15 cellular contexts compared by ENCODE assay signal in the genomic region with DNA sequence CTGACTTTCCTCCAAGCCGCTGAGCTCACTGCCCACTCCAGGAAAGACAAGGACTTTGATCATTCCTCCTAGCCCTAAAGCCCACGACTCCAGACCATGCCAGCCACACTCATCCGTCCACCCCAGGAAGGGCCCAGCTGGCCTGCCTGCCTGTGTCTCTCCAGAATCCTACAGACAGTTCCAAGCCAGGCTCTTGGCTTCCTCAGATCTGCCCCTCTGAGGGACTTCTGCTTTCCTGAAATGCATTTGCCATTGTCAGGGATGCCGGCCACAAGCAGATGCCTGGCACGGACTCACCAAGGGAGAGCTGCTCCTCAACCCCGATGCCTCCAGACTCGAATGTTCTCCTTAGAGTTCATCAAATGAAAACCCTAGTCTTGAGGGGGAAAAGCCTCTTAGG.
A peak's percentile ranks its signal among the peaks of the same experiment; 100 is the strongest.
DNase-seq lines count a peak whose midpoint lies in the region; ATAC-seq and TF ChIP-seq lines count a peak whose summit lies in the region.
"Had no signal": no experiment of that assay in that cellular context is flagged by ENCODE, and none has a peak within 500 bp of the region (broad histone marks: within the 10 kb centered on the region; RNA-seq: fewer than 3 reads in every experiment).

No MANE protein-coding gene starts in this region.

- intact Hi-C loops in dendritic cell treated with granulocyte-macrophage colony-stimulating factor and Interleukin-4, amounts not matched to agents 40 ng/mL and 50 ng/mL, for 4 days (cut with micrococcal nuclease), result no loop called here
- intact Hi-C loops in sciatic nerve (cut with DNase I), result no loop called here

- H3K27ac ChIP-seq in RWPE2 (ENCODE audit: poor library complexity, severe bottlenecking), result no peak overlapping the region
- H3K27ac ChIP-seq: C4-2B, GM23248 had no signal

- ATAC-seq in RWPE2 (ENCODE audit: low read depth), result no peak
- peak; percentile 19 for ATAC-seq in sciatic nerve
- ATAC-seq in GM21723 (IDR thresholded peaks at IDR 0.05; ENCODE audit: unreplicated experiment), result no peak

- no peaks in the 10 kb centered on the region for H3K36me3 Mint-ChIP-seq in dendritic cell treated with granulocyte-macrophage colony-stimulating factor and Interleukin-4, amounts not matched to agents 40 ng/mL and 50 ng/mL, for 4 days (ENCODE audit: low read depth)
- H3K36me3 Mint-ChIP-seq: CD4-positive, alpha-beta memory T cell had no signal

- H3K27ac Mint-ChIP-seq in dendritic cell treated with granulocyte-macrophage colony-stimulating factor and Interleukin-4, amounts not matched to agents 40 ng/mL and 50 ng/mL, for 4 days, result peak overlapping the region; percentile 40

- H3K27me3 Mint-ChIP-seq in dendritic cell treated with granulocyte-macrophage colony-stimulating factor and Interleukin-4, amounts not matched to agents 40 ng/mL and 50 ng/mL, for 4 days, result peaks cover 11% of the 10 kb centered on the region
- H3K27me3 Mint-ChIP-seq: CD4-positive, alpha-beta memory T cell had no signal

- H3K4me1 ChIP-seq in RWPE2 (ENCODE audit: insufficient read depth, poor library complexity, severe bottlenecking), result no peaks in the 10 kb centered on the region
- H3K4me1 ChIP-seq: HAP-1 had no signal

- no peak overlapping the region for H3K4me3 Mint-ChIP-seq in dendritic cell treated with granulocyte-macrophage colony-stimulating factor and Interleukin-4, amounts not matched to agents 40 ng/mL and 50 ng/mL, for 4 days
- H3K4me3 Mint-ChIP-seq: CD4-positive, alpha-beta memory T cell had no signal

- no peak overlapping the region for H3K4me3 ChIP-seq in RWPE2 (ENCODE audit: severe bottlenecking)
- H3K4me3 ChIP-seq: GM23248, HAP-1 had no signal

- H3K9me3 Mint-ChIP-seq in dendritic cell treated with granulocyte-macrophage colony-stimulating factor and Interleukin-4, amounts not matched to agents 40 ng/mL and 50 ng/mL, for 4 days, result no peaks in the 10 kb centered on the region

- TF ChIP-seq CTCF in RWPE2 (IDR thresholded peaks at IDR 0.05; ENCODE audit: poor library complexity, severe bottlenecking), result no peak

- DNase-seq in CD1c-positive myeloid dendritic cell (ENCODE audit: extremely low spot score), result peak; percentile 21
- peak; percentile 19 for DNase-seq in RWPE2 (ENCODE audit: low spot score)
- DNase-seq in sciatic nerve (ENCODE audit: low spot score), result no peak
- DNase-seq in T-helper 1 cell, result no peak
- DNase-seq in AML-193 (lab: John Stamatoyannopoulos, UW), result no peak
- DNase-seq in LoVo (ENCODE audit: low spot score), result no peak
- DNase-seq: ACHN; CD4-positive, alpha-beta memory T cell; DMS79 treated with DMSO at 0.1 percent for 48 hours; GF-D8; GM23248 had no signal

- H3K27me3 ChIP-seq in RWPE2 (ENCODE audit: insufficient read depth, poor library complexity, severe bottlenecking), result no peaks in the 10 kb centered on the region

- H3K9me3 ChIP-seq in RWPE2 (ENCODE audit: severe bottlenecking), result no peaks in the 10 kb centered on the region
- H3K9me3 ChIP-seq: HAP-1 had no signal

- H3K4me1 Mint-ChIP-seq in dendritic cell treated with granulocyte-macrophage colony-stimulating factor and Interleukin-4, amounts not matched to agents 40 ng/mL and 50 ng/mL, for 4 days (ENCODE audit: low read depth), result peaks cover 54% of the 10 kb centered on the region
- H3K4me1 Mint-ChIP-seq: CD4-positive, alpha-beta memory T cell had no signal

- no peaks in the 10 kb centered on the region for H3K36me3 ChIP-seq in RWPE2 (ENCODE audit: low read depth)
- H3K36me3 ChIP-seq: HAP-1 had no signal

Comparison
In these comparisons a context has a peak if more than half of its experiments do, and no peak if none do; other contexts are left out.
1. DNase-seq: peak in CD1c-positive myeloid dendritic cell (single experiment) and RWPE2 (single experiment); none in sciatic nerve (single experiment), T-helper 1 cell (0 of 5), AML-193 (0 of 2) and LoVo (single experiment).